Comparison of ENCODE assay signal across 8 cellular contexts in genomic region chr5:31186672-31187267, GRCh38. TPM values are rescaled to one million over a fixed set of nuclear protein-coding genes. Genes with fewer than 3 reads are reported as not detected.
A peak's percentile ranks its signal among the peaks of the same experiment; 100 is the strongest.
DNase-seq lines count a peak whose midpoint lies in the region; ATAC-seq and TF ChIP-seq lines count a peak whose summit lies in the region.

No MANE protein-coding gene starts in this region.

- no peaks in the 10 kb centered on the region for H3K4me1 Mint-ChIP-seq in CD4-positive, alpha-beta T cell (ENCODE audit: low read depth)
- peaks cover 31% of the 10 kb centered on the region for H3K4me1 Mint-ChIP-seq in nephron progenitor cell
- H3K4me1 Mint-ChIP-seq in stimulated activated naive CD8-positive, alpha-beta T cell treated with anti-CD3 and anti-CD28 coated beads, Interleukin-15, amount 100 ng/mL, for 72 hours = no peaks in the 10 kb centered on the region

- H3K4me3 ChIP-seq in H7 (ENCODE audit: insufficient read depth, low read depth, low read length) = no peak overlapping the region
- no peak overlapping the region for H3K4me3 ChIP-seq in effector memory CD4-positive, alpha-beta T cell (ENCODE audit: insufficient read depth, low read depth, low read length, poor library complexity, severe bottlenecking)

- no peaks in the 10 kb centered on the region for H3K4me1 ChIP-seq in effector memory CD4-positive, alpha-beta T cell (ENCODE audit: control insufficient read depth, insufficient read depth, low read length, poor library complexity, severe bottlenecking)

- no peak overlapping the region for H3K27ac Mint-ChIP-seq in CD4-positive, alpha-beta T cell
- no peak overlapping the region for H3K27ac Mint-ChIP-seq in nephron progenitor cell
- H3K27ac Mint-ChIP-seq in stimulated activated naive CD8-positive, alpha-beta T cell treated with anti-CD3 and anti-CD28 coated beads, Interleukin-15, amount 100 ng/mL, for 72 hours = no peak overlapping the region

- DNase-seq in CD4-positive, alpha-beta T cell = no peak
- DNase-seq in H7 (peak; percentile 39), NCI-H510A (lab: John Stamatoyannopoulos, UW) (peak; percentile 9), cerebellar cortex (ENCODE audit: low spot score) (peak; percentile 52), nephron progenitor cell (no peak)
- DNase-seq in effector memory CD4-positive, alpha-beta T cell = no peak
- no peak for DNase-seq in activated CD4-positive, alpha-beta T cell treated with anti-CD3 and anti-CD28 coated beads for 48 hours
- DNase-seq in stimulated activated naive CD8-positive, alpha-beta T cell treated with anti-CD3 and anti-CD28 coated beads, Interleukin-15, amount 100 ng/mL, for 72 hours = no peak

- ATAC-seq in CD4-positive, alpha-beta T cell (ENCODE audit: poor library complexity) = no peak
- ATAC-seq in stimulated activated naive CD8-positive, alpha-beta T cell treated with anti-CD3 and anti-CD28 coated beads, Interleukin-15, amount 100 ng/mL, for 72 hours = no peak

- H3K27me3 Mint-ChIP-seq in CD4-positive, alpha-beta T cell = peaks cover 22% of the 10 kb centered on the region
- peaks cover 6% of the 10 kb centered on the region for H3K27me3 Mint-ChIP-seq in nephron progenitor cell (ENCODE audit: low read depth, poor library complexity)
- H3K27me3 Mint-ChIP-seq in stimulated activated naive CD8-positive, alpha-beta T cell treated with anti-CD3 and anti-CD28 coated beads, Interleukin-15, amount 100 ng/mL, for 72 hours = peaks cover under 1% of the 10 kb centered on the region

- H3K27ac ChIP-seq in CD4-positive, alpha-beta T cell (ENCODE audit: low read depth, low read length) = no peak overlapping the region
- no peak overlapping the region for H3K27ac ChIP-seq in effector memory CD4-positive, alpha-beta T cell (ENCODE audit: insufficient read depth, low read length, poor library complexity, severe bottlenecking)

- peak; percentile 56 for TF ChIP-seq CTCF in CD4-positive, alpha-beta T cell (IDR thresholded peaks at IDR 0.05)
- peak; percentile 78 for TF ChIP-seq CTCF in nephron progenitor cell (IDR thresholded peaks at IDR 0.05)

- no peaks in the 10 kb centered on the region for H3K36me3 Mint-ChIP-seq in CD4-positive, alpha-beta T cell (ENCODE audit: low read depth)
- H3K36me3 Mint-ChIP-seq in nephron progenitor cell (ENCODE audit: low read depth) = no peaks in the 10 kb centered on the region

- H3K9me3 Mint-ChIP-seq in CD4-positive, alpha-beta T cell = peaks cover 7% of the 10 kb centered on the region
- H3K9me3 Mint-ChIP-seq in nephron progenitor cell = peaks cover 12% of the 10 kb centered on the region
- no peaks in the 10 kb centered on the region for H3K9me3 Mint-ChIP-seq in stimulated activated naive CD8-positive, alpha-beta T cell treated with anti-CD3 and anti-CD28 coated beads, Interleukin-15, amount 100 ng/mL, for 72 hours

- peaks cover 6% of the 10 kb centered on the region for H3K27me3 ChIP-seq in CD4-positive, alpha-beta T cell (ENCODE audit: control insufficient read depth, insufficient read depth, low read length)
- H3K27me3 ChIP-seq in H7 (ENCODE audit: control insufficient read depth, insufficient read depth, low read length) = no peaks in the 10 kb centered on the region
- no peaks in the 10 kb centered on the region for H3K27me3 ChIP-seq in effector memory CD4-positive, alpha-beta T cell (replicated peaks; ENCODE audit: control insufficient read depth, insufficient read depth, low read length, poor library complexity, severe bottlenecking)

- H3K36me3 ChIP-seq in H7 (replicated peaks; ENCODE audit: control insufficient read depth, insufficient read depth, low read length) = no peaks in the 10 kb centered on the region
- no peaks in the 10 kb centered on the region for H3K36me3 ChIP-seq in effector memory CD4-positive, alpha-beta T cell (ENCODE audit: control insufficient read depth, insufficient read depth, low read length)

- no peak overlapping the region for H3K4me3 Mint-ChIP-seq in CD4-positive, alpha-beta T cell
- H3K4me3 Mint-ChIP-seq in nephron progenitor cell = no peak overlapping the region
- no peak overlapping the region for H3K4me3 Mint-ChIP-seq in stimulated activated naive CD8-positive, alpha-beta T cell treated with anti-CD3 and anti-CD28 coated beads, Interleukin-15, amount 100 ng/mL, for 72 hours

- H3K9me3 ChIP-seq in CD4-positive, alpha-beta T cell (ENCODE audit: control insufficient read depth, low read length) = no peaks in the 10 kb centered on the region
- no peaks in the 10 kb centered on the region for H3K9me3 ChIP-seq in effector memory CD4-positive, alpha-beta T cell (ENCODE audit: control insufficient read depth, low read length)

- CTCF ChIA-PET in CD4-positive, alpha-beta T cell (lab: Charles Lee) = interaction anchor here (0.8 kb wide), 1 partner anchor 17 kb away, joined by 3 read pairs; no protein-coding TSS in a partner anchor

- POLR2A ChIA-PET in CD4-positive, alpha-beta T cell (lab: Charles Lee) = no interaction called here

- intact Hi-C loops in CD4-positive, alpha-beta T cell (cut with DNase I, micrococcal nuclease) = no loop called here

RNA-seq across cellular contexts. Expression of gene CDH6, which starts 6.7 kb away (rescaled TPM):
- total RNA-seq in CD4-positive, alpha-beta T cell = not detected
- 5.3 and 6.1 TPM in 2 replicates for total RNA-seq in H7 (2014; rRNA removed; shearing (Covaris generic))

Comparison
In these comparisons a context has a peak if more than half of its experiments do, and no peak if none do; other contexts are left out.
1. DNase-seq: peak in H7 (single experiment), NCI-H510A (single experiment) and cerebellar cortex (single experiment); none in CD4-positive, alpha-beta T cell (0 of 10), nephron progenitor cell (single experiment), effector memory CD4-positive, alpha-beta T cell (0 of 3), activated CD4-positive, alpha-beta T cell treated with anti-CD3 and anti-CD28 coated beads for 48 hours (single experiment) and stimulated activated naive CD8-positive, alpha-beta T cell treated with anti-CD3 and anti-CD28 coated beads, Interleukin-15, amount 100 ng/mL, for 72 hours (0 of 2).